ENCODE assay signal across 17 cellular contexts in genomic region chr18:9630444-9630843, GRCh38. TPM values are rescaled to one million over a fixed set of nuclear protein-coding genes. Genes with fewer than 3 reads are reported as not detected.
DNase-seq lines count a peak whose midpoint lies in the region; ATAC-seq, FAIRE-seq and TF ChIP-seq lines count a peak whose summit lies in the region.
"Had no signal": no experiment of that assay in that cellular context is flagged by ENCODE, and none has a peak within 500 bp of the region (broad histone marks: within the 10 kb centered on the region; RNA-seq: fewer than 3 reads in every experiment).

No MANE protein-coding gene starts in this region.

- POLR2A ChIA-PET in K562 (lab: Yijun Ruan, JAX), result interaction anchor here (0.8 to 1.3 kb wide), 4 partner anchors 8 to 15 kb away, joined by 3 to 4 read pairs (median 4); no protein-coding TSS in a partner anchor

- peaks cover 2 to 3% of the 10 kb centered on the region in 2 experiments; a peak in 2 of 5 replicates for H3K4me1 ChIP-seq in K562 (replicated peaks in 1 of 2; ENCODE audit: control insufficient read depth in 2 of 2, insufficient read depth in 2 of 2, low read length in 2 of 2)
- no peaks in the 10 kb centered on the region for H3K4me1 ChIP-seq in neural progenitor cell
- H3K4me1 ChIP-seq: BLaER1 had no signal

- H3K4me3 Mint-ChIP-seq in HFFc6, result no peak overlapping the region
- no peak overlapping the region for H3K4me3 Mint-ChIP-seq in neural progenitor cell
- H3K4me3 Mint-ChIP-seq in stimulated activated effector memory CD8-positive, alpha-beta T cell treated with anti-CD3 and anti-CD28 coated beads, Interleukin-12 subunit alpha, Interleukin-12 subunit beta, amount 100 ng/mL, for 72 hours, result no peak overlapping the region
- H3K4me3 Mint-ChIP-seq: CD8-positive, alpha-beta memory T cell had no signal

- H3K27me3 Mint-ChIP-seq in HFFc6 (ENCODE audit: insufficient read depth) (no peaks in the 10 kb centered on the region; the same call in 1 of the 2 replicates), neural progenitor cell (ENCODE audit: insufficient read depth, low read depth) (no peaks in the 10 kb centered on the region)

- peak overlapping the region; percentile 20 for H2AFZ ChIP-seq in K562 (ENCODE audit: low read depth, low read length)
- H2AFZ ChIP-seq in neural progenitor cell (replicated peaks), result no peak overlapping the region

- peaks cover 7% of the 10 kb centered on the region for H3F3A ChIP-seq in neural progenitor cell (ENCODE audit: low read depth)

- H3K9ac ChIP-seq in K562 (ENCODE audit: insufficient read depth in 1 of 2, low read depth in 2 of 2, low read length in 2 of 2) (no peak overlapping the region), neural progenitor cell (no peak overlapping the region)
- H3K9ac ChIP-seq: BLaER1 had no signal

- 0 out of 2 replicates have a peak, but pooled peaks cover 1% of the 10 kb centered on the region for H3K9me3 ChIP-seq in K562 (replicated peaks; ENCODE audit: control insufficient read depth, insufficient read depth, low read depth, low read length)
- H3K9me3 ChIP-seq in neural progenitor cell (ENCODE audit: low read depth), result no peaks in the 10 kb centered on the region
- H3K9me3 ChIP-seq: A549, Caco-2 had no signal

- FAIRE-seq in K562 (lab: Jason Lieb, UNC), result no peak
- FAIRE-seq: A549, GM12892, GM19239, HTR-8/SVneo had no signal

- no peaks in the 10 kb centered on the region for H3K79me2 ChIP-seq in K562 (ENCODE audit: control insufficient read depth, insufficient read depth, low read length)
- H3K79me2 ChIP-seq in neural progenitor cell (ENCODE audit: low read depth), result no peaks in the 10 kb centered on the region

- no peaks in the 10 kb centered on the region for H3K27me3 ChIP-seq in K562 (ENCODE audit: control insufficient read depth in 2 of 2, insufficient read depth in 2 of 2, low read length in 2 of 2)
- no peaks in the 10 kb centered on the region for H3K27me3 ChIP-seq in neural progenitor cell
- H3K27me3 ChIP-seq: BLaER1 had no signal

- H3K4me2 ChIP-seq in K562 (ENCODE audit: insufficient read depth, low read length), result peak overlapping the region; percentile 15; the same call in 1 of the 2 replicates
- H3K4me2 ChIP-seq in neural progenitor cell, result no peak overlapping the region
- H3K4me2 ChIP-seq: BLaER1 had no signal

- intact Hi-C loops in K562 (cut with micrococcal nuclease), result no loop called here

- TF ChIP-seq POLR2A in K562 (conservative IDR thresholded peaks at IDR 0.05), result no peak

- no peaks in the 10 kb centered on the region for H3K36me3 ChIP-seq in K562 (ENCODE audit: control insufficient read depth, insufficient read depth, low read length)
- H3K36me3 ChIP-seq in neural progenitor cell, result no peaks in the 10 kb centered on the region
- H3K36me3 ChIP-seq: BLaER1 had no signal

- TF ChIP-seq CTCF in HFFc6 (IDR thresholded peaks at IDR 0.05) (no peak), K562 (IDR thresholded peaks at IDR 0.05 in 2 of 3, conservative IDR thresholded peaks at IDR 0.05 in 1 of 3; ENCODE audit: insufficient read depth in 2 of 3, low read depth in 1 of 3, low read length in 3 of 3) (no peak), neural progenitor cell (IDR thresholded peaks at IDR 0.05) (no peak)

- WGBS in K562 (ENCODE audit: insufficient coverage, low coverage, missing lambda C conversion rate), result 13% methylated on average over 8 of the region's 8 CpGs

- H3K9me1 ChIP-seq in K562 (ENCODE audit: control insufficient read depth, insufficient read depth, low read length), result no peaks in the 10 kb centered on the region

- H4K20me1 ChIP-seq in K562 (replicated peaks; ENCODE audit: control insufficient read depth, insufficient read depth, low read length) (no peaks in the 10 kb centered on the region), neural progenitor cell (ENCODE audit: low read depth) (no peaks in the 10 kb centered on the region)
- H4K20me1 ChIP-seq: BLaER1 had no signal

- H3K36me3 Mint-ChIP-seq in HFFc6 (ENCODE audit: low read depth) (peaks cover 17% of the 10 kb centered on the region), neural progenitor cell (peaks cover 2% of the 10 kb centered on the region)
- no peaks in the 10 kb centered on the region for H3K36me3 Mint-ChIP-seq in stimulated activated effector memory CD8-positive, alpha-beta T cell treated with anti-CD3 and anti-CD28 coated beads, Interleukin-12 subunit alpha, Interleukin-12 subunit beta, amount 100 ng/mL, for 72 hours
- H3K36me3 Mint-ChIP-seq: CD8-positive, alpha-beta memory T cell had no signal

- H3K27ac ChIP-seq in K562 (ENCODE audit: extremely low read depth, low read depth, low read length) (no peak overlapping the region), neural progenitor cell (no peak overlapping the region)
- H3K27ac ChIP-seq: BLaER1 had no signal

- DNase-seq in HFFc6 (no peak), K562 (ENCODE audit: extremely low read depth in 1 of 4, low spot score in 3 of 4) (no peak), neural progenitor cell (ENCODE audit: low spot score) (no peak), NCI-H226 (no peak)
- no peak for DNase-seq in stimulated activated effector memory CD8-positive, alpha-beta T cell treated with anti-CD3 and anti-CD28 coated beads, Interleukin-12 subunit alpha, Interleukin-12 subunit beta, amount 100 ng/mL, for 72 hours (ENCODE audit: low spot score in 2 of 2)
- DNase-seq: CD8-positive, alpha-beta memory T cell; DND-41; GDM1; KBM-7 had no signal

- H3K27ac Mint-ChIP-seq in HFFc6 (peak overlapping the region; percentile 45; the same call in 1 of the 2 replicates), neural progenitor cell (peak overlapping the region; percentile 40)
- H3K27ac Mint-ChIP-seq in stimulated activated effector memory CD8-positive, alpha-beta T cell treated with anti-CD3 and anti-CD28 coated beads, Interleukin-12 subunit alpha, Interleukin-12 subunit beta, amount 100 ng/mL, for 72 hours, result no peak overlapping the region
- H3K27ac Mint-ChIP-seq: CD8-positive, alpha-beta memory T cell had no signal

- H3K4me1 Mint-ChIP-seq in HFFc6 (ENCODE audit: low read depth) (peaks cover 70% of the 10 kb centered on the region), neural progenitor cell (peaks cover 17% of the 10 kb centered on the region)
- H3K4me1 Mint-ChIP-seq in stimulated activated effector memory CD8-positive, alpha-beta T cell treated with anti-CD3 and anti-CD28 coated beads, Interleukin-12 subunit alpha, Interleukin-12 subunit beta, amount 100 ng/mL, for 72 hours, result no peaks in the 10 kb centered on the region
- H3K4me1 Mint-ChIP-seq: CD8-positive, alpha-beta memory T cell had no signal

- H3K4me3 ChIP-seq in K562, result no peak overlapping the region
- no peak overlapping the region for H3K4me3 ChIP-seq in neural progenitor cell
- H3K4me3 ChIP-seq: A549, BLaER1 had no signal

- TF ChIP-seq RAD21 in K562 (CRISPR knock-in tag; conservative IDR thresholded peaks at IDR 0.05 in 1 of 2, IDR thresholded peaks at IDR 0.05 in 1 of 2), result no peak

- TF ChIP-seq EP300 in K562 (IDR thresholded peaks at IDR 0.05; ENCODE audit: low read length), result no peak

- CTCF ChIA-PET in K562 (lab: Yijun Ruan, JAX; ENCODE audit: low intra/inter-chr PET ratio), result no interaction called here

- ATAC-seq in K562, result peak; percentile 53
- no peak for ATAC-seq in HG03439 (IDR thresholded peaks at IDR 0.05; ENCODE audit: unreplicated experiment)
- ATAC-seq in stimulated activated effector memory CD8-positive, alpha-beta T cell treated with anti-CD3 and anti-CD28 coated beads, Interleukin-12 subunit alpha, Interleukin-12 subunit beta, amount 100 ng/mL, for 72 hours, result no peak
- ATAC-seq in GM18498 (IDR thresholded peaks at IDR 0.05; ENCODE audit: unreplicated experiment), result no peak
- ATAC-seq: A549 had no signal

- in situ Hi-C loops in K562 (cut with MboI), result no loop called here

- H3K9me3 Mint-ChIP-seq in HFFc6 (peaks cover 7% of the 10 kb centered on the region), neural progenitor cell (peaks cover 3% of the 10 kb centered on the region)
- H3K9me3 Mint-ChIP-seq in stimulated activated effector memory CD8-positive, alpha-beta T cell treated with anti-CD3 and anti-CD28 coated beads, Interleukin-12 subunit alpha, Interleukin-12 subunit beta, amount 100 ng/mL, for 72 hours, result no peaks in the 10 kb centered on the region
- H3K9me3 Mint-ChIP-seq: CD8-positive, alpha-beta memory T cell had no signal

- BruUV-seq in K562 (replicated peaks; lab: Mats Ljungman, UMichigan), result no TSS peak

TF ChIP-seq in K562, 482 proteins besides CTCF, POLR2A, EP300 and RAD21 (continues in another document):
- TF ChIP-seq ZNF133 (CRISPR knock-in tag; IDR thresholded peaks at IDR 0.05) (no peak), L3MBTL2 (IDR thresholded peaks at IDR 0.05) (no peak), ZNF699 (CRISPR knock-in tag; IDR thresholded peaks at IDR 0.05; ENCODE audit: insufficient replicate concordance) (no peak), SMC3 (conservative IDR thresholded peaks at IDR 0.05; ENCODE audit: insufficient read depth, low read depth, low read length) (no peak), ZNF830 (CRISPR knock-in tag; IDR thresholded peaks at IDR 0.05) (no peak)

RNA-seq across cellular contexts. Expression of gene PPP4R1, which starts 16.1 kb away (rescaled TPM):
- total RNA-seq in HFFc6 (2021; fragmentation: NEBNext Ultra II Directional; extraction: Animal tissue kit (Norgen Biotek cat#: 25700)), result 100 to 1,000 TPM in 4 of 6 experiments, 10 to 100 TPM in 2; 83.0 to 107 (median 103) TPM
- total RNA-seq in K562 (2011; cell fraction: chromatin; rRNA removed; ENCODE audit: low replicate concordance), result 227 and 404 TPM in 2 replicates
- total RNA-seq in K562 (2011; cell fraction: nucleolus; rRNA removed), result 86.1 and 111 TPM in 2 replicates
- total RNA-seq in K562 (2011; cell fraction: nucleoplasm; rRNA removed), result 148 and 198 TPM in 2 replicates
- total RNA-seq in K562 (2014; rRNA removed), result 95.7 and 100 TPM in 2 replicates
- 77.5 and 91.2 TPM in 2 replicates for total RNA-seq in K562 (2014; rRNA removed; fragmentation: Illumina TruSeq; extraction: Trizol)
- total RNA-seq in K562 (2015; rRNA removed; fragmentation: Illumina TruSeq; extraction: Trizol), result 86.4 and 92.5 TPM in 2 replicates
- 83.2 and 95.5 TPM in 2 replicates for total RNA-seq in K562 (2021)
- polyA plus RNA-seq in K562 (2011; rRNA removed), result 131 and 136 TPM in 2 replicates
- 91.1 and 105 TPM in 2 replicates for polyA plus RNA-seq in K562 (2011; cell fraction: cytosol; rRNA removed)
- polyA plus RNA-seq in K562 (2011; cell fraction: nucleus; rRNA removed), result 191 and 198 TPM in 2 replicates
- polyA plus RNA-seq in K562 (2012), result 46.2 and 49.6 TPM in 2 replicates
- 55.4 and 84.5 TPM in 2 replicates for polyA plus RNA-seq in K562 (2014; fragmentation: Illumina TruSeq; extraction: Trizol)
- 10 to 100 TPM; 23.5 to 35.1 TPM for polyA plus RNA-seq in K562 (2014; fragmentation: Nextera tagmentation; extraction: Ambion mirVana)
- polyA plus RNA-seq in K562 (2014; rRNA removed), result 56.0 and 57.5 TPM in 2 replicates
- polyA minus RNA-seq in K562 (2011; rRNA and poly(A)+ RNA removed), result 277 and 310 TPM in 2 replicates
- polyA minus RNA-seq in K562 (2011; cell fraction: cytosol; rRNA and poly(A)+ RNA removed), result 99.1 and 116 TPM in 2 replicates
- 93.0 and 173 TPM in 2 replicates for polyA minus RNA-seq in K562 (2011; cell fraction: nucleus; rRNA and poly(A)+ RNA removed)
- 87.7 and 102 TPM in 2 replicates for total RNA-seq in neural progenitor cell (ENCODE audit: low replicate concordance)
